In the genomic region with DNA sequence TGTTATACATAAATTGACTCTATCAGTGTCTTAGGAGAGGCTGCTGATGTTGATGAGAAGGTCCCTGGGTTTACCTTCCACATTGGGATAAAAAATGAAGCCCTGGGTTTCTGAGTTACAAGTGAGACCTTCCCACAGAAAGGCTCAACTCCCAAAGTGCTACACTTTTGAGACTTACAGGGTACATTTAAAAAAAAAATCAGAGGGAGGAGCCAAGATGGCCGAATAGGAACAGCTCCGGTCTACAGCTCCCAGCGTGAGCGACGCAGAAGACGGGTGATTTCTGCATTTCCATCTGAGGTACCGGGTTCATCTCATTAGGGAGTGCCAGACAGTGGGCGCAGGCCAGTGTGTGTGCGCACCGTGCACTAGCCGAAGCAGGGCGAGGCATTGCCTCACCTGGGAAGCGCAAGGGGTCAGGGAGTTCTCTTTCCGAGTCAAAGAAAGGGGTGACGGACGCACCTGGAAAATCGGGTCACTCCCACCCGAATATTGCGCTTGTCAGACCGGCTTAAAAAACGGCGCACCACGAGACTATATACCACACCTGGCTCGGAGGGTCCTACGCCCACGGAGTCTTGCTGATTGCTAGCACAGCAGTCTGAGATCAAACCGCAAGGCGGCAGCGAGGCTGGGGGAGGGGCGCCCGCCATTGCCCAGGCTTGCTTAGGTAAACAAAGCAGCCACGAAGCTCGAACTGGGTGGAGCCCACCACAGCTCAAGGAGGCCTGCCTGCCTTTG, we compare ENCODE assay signal across 8 cellular contexts.
A peak's percentile ranks its signal among the peaks of the same experiment; 100 is the strongest.
DNase-seq lines count a peak whose midpoint lies in the region; ATAC-seq and TF ChIP-seq lines count a peak whose summit lies in the region.
"Not testable (repeated sequence)": the region's sequence is repeated elsewhere in the genome, so short reads cannot be mapped to it uniquely, and the experiment has no call there.

No MANE protein-coding gene starts in this region.

- H3K9me3 ChIP-seq in vagina: not testable (repeated sequence)

- H3K27ac ChIP-seq in vagina: not testable (repeated sequence)

- H3K4me3 ChIP-seq in vagina: peak overlapping the region; percentile 19 to 39

- H3K27me3 ChIP-seq in vagina: not testable (repeated sequence)

- H3K27ac Mint-ChIP-seq in effector memory CD8-positive, alpha-beta T cell: peak overlapping the region; percentile 94
- H3K27ac Mint-ChIP-seq in immature natural killer cell (peak overlapping the region; percentile 59 to 88 (median 85)), osteocyte (ENCODE audit: unreplicated experiment) (peak overlapping the region; percentile 94)

- TF ChIP-seq CTCF in osteocyte (IDR thresholded peaks at IDR 0.05); vagina (IDR thresholded peaks at IDR 0.05): not testable (repeated sequence)

- not testable (repeated sequence) for H3K27me3 Mint-ChIP-seq in effector memory CD8-positive, alpha-beta T cell; immature natural killer cell (ENCODE audit: low read depth in 3 of 3); osteocyte (ENCODE audit: unreplicated experiment)

- intact Hi-C loops in vagina (cut with DNase I): not testable (repeated sequence)

- H3K4me1 Mint-ChIP-seq in effector memory CD8-positive, alpha-beta T cell (ENCODE audit: low read depth in 2 of 2): peaks cover 7 to 11% of the 10 kb centered on the region in 2 donors
- H3K4me1 Mint-ChIP-seq in immature natural killer cell (peaks cover 16 to 38% of the 10 kb centered on the region in 2 donors), osteocyte (ENCODE audit: unreplicated experiment) (peaks cover 12% of the 10 kb centered on the region)

- H3K4me1 ChIP-seq in vagina: not testable (repeated sequence)

- H3K36me3 Mint-ChIP-seq in effector memory CD8-positive, alpha-beta T cell (ENCODE audit: insufficient read depth): peaks cover 26% of the 10 kb centered on the region
- not testable (repeated sequence) for H3K36me3 Mint-ChIP-seq in immature natural killer cell; osteocyte (ENCODE audit: unreplicated experiment)

- not testable (repeated sequence) for H3K9me3 Mint-ChIP-seq in effector memory CD8-positive, alpha-beta T cell; immature natural killer cell; osteocyte (ENCODE audit: unreplicated experiment)

- not testable (repeated sequence) for H3K36me3 ChIP-seq in vagina

- peak; percentile 46 for DNase-seq in NCI-H146 (lab: John Stamatoyannopoulos, UW)
- peak; percentile 22 for DNase-seq in SW480 (ENCODE audit: low spot score)
- peak; percentile 4 for DNase-seq in activated T-helper 9 cell treated with anti-CD3 and anti-CD28 coated beads, Interleukin-2, amount 50 U/mL, for 16 hours (ENCODE audit: low read depth)
- peak; percentile 31 to 37 (median 31) for DNase-seq in effector memory CD8-positive, alpha-beta T cell
- peak in 2 of 3 donors; percentile 25 to 32 for DNase-seq in immature natural killer cell
- not testable (repeated sequence) for DNase-seq in osteocyte (ENCODE audit: extremely low spot score, unreplicated experiment); vagina (ENCODE audit: extremely low spot score in 2 of 2)

- not testable (repeated sequence) for TF ChIP-seq POLR2A in vagina (IDR thresholded peaks at IDR 0.05)

- peak; percentile 55 for ATAC-seq in GM18868 (IDR thresholded peaks at IDR 0.05; ENCODE audit: unreplicated experiment)
- peak; percentile 75 for ATAC-seq in effector memory CD8-positive, alpha-beta T cell (replicated peaks)

- H3K4me3 Mint-ChIP-seq in effector memory CD8-positive, alpha-beta T cell: peak overlapping the region; percentile 83 to 89
- H3K4me3 Mint-ChIP-seq in immature natural killer cell: peak overlapping the region; percentile 68 to 90 (median 86)
- H3K4me3 Mint-ChIP-seq in osteocyte (ENCODE audit: unreplicated experiment): peak overlapping the region; percentile 91
